Comparison of ENCODE assay signal across 7 cellular contexts in genomic region chr11:62664405-62665074, GRCh38. TPM values are rescaled to one million over a fixed set of nuclear protein-coding genes. Genes with fewer than 3 reads are reported as not detected.
DNase-seq lines count a peak whose midpoint lies in the region; ATAC-seq, FAIRE-seq and TF ChIP-seq lines count a peak whose summit lies in the region.

No MANE protein-coding gene starts in this region.

- H3K4me3 Mint-ChIP-seq in stimulated activated memory B cell treated with anti-CD40 and anti-IgM and Interleukin-4, amounts not matched to agents 10 μg/mL and 1 μg/mL and 100 μg/mL, for 72 hours = peak overlapping the region; percentile 98

- no peak for TF ChIP-seq CTCF in GM12865 (IDR thresholded peaks at IDR 0.05; ENCODE audit: insufficient read depth, low read depth, low read length, missing control alignments)
- TF ChIP-seq CTCF in HepG2 (CRISPR knock-in tag; IDR thresholded peaks at IDR 0.05) = no peak

- H3K79me2 ChIP-seq in HepG2 (ENCODE audit: insufficient read depth, low read length) = peaks cover 35% of the 10 kb centered on the region

- H2AFZ ChIP-seq in HepG2 (ENCODE audit: low read length) = no peak overlapping the region

- H3K27me3 ChIP-seq in HepG2 (ENCODE audit: control insufficient read depth in 1 of 2, insufficient read depth in 2 of 2, low read length in 2 of 2) = no peaks in the 10 kb centered on the region; a peak in 1 of 5 replicates

- H3K4me3 ChIP-seq in GM12865 (ENCODE audit: low read depth, low read length) (peak overlapping the region; percentile 94), HepG2 (replicated peaks in 1 of 3; ENCODE audit: insufficient read depth in 1 of 3, low read depth in 2 of 3, low read length in 3 of 3) (peak overlapping the region; percentile 69 to 97 (median 91))

- intact Hi-C loops in HepG2 (cut with micrococcal nuclease; ENCODE audit: unreplicated experiment) = no loop called here

- peaks cover 42% of the 10 kb centered on the region for H3K36me3 Mint-ChIP-seq in stimulated activated memory B cell treated with anti-CD40 and anti-IgM and Interleukin-4, amounts not matched to agents 10 μg/mL and 1 μg/mL and 100 μg/mL, for 72 hours

- POLR2A ChIA-PET in HepG2 (lab: Yijun Ruan, JAX) = interaction anchor here (0.7 to 4.5 kb wide), 40 partner anchors 10 to 271 kb away, joined by 3 to 186 read pairs (median 10); partner anchors contain the start of genes AHNAK, B3GAT3, EEF1G and GANAB

- in situ Hi-C loops in HepG2 (cut with HindIII; ENCODE audit: extremely low pct_ligation_motif_present, low pct_unique_long_range_greater_than_20kb) = no loop called here

- DNase-seq in GM12865 (ENCODE audit: low read depth) (peak; percentile 86), H4 (ENCODE audit: low spot score) (peak; percentile 38), LoVo (ENCODE audit: low spot score) (peak; percentile 55), SW480 (ENCODE audit: low spot score) (peak; percentile 78), cerebellum (ENCODE audit: low spot score) (peak; percentile 56), HepG2 (ENCODE audit: low spot score) (peak; percentile 64)

- no peak for TF ChIP-seq POLR2A in HepG2 (IDR thresholded peaks at IDR 0.05; ENCODE audit: insufficient read depth in 1 of 2, low read depth in 2 of 2, low read length in 2 of 2)

- TF ChIP-seq EP300 in HepG2 (IDR thresholded peaks at IDR 0.05; ENCODE audit: low read depth in 2 of 2, low read length in 2 of 2) = no peak
- TF ChIP-seq EP300 in HepG2 (CRISPR knock-in tag; IDR thresholded peaks at IDR 0.05; ENCODE audit: borderline replicate concordance) = no peak

- 6% methylated on average over 8 of the region's 36 CpGs for WGBS in HepG2 (ENCODE audit: low lambda C conversion rate)

- no peaks in the 10 kb centered on the region for H3K9me3 ChIP-seq in HepG2 (ENCODE audit: low read length)

- H3K4me1 ChIP-seq in HepG2 (ENCODE audit: insufficient read depth, low read length) = peaks cover 41% of the 10 kb centered on the region

- TF ChIP-seq RAD21 in HepG2 (CRISPR knock-in tag; IDR thresholded peaks at IDR 0.05) = no peak

- no peaks in the 10 kb centered on the region for H3K9me3 Mint-ChIP-seq in stimulated activated memory B cell treated with anti-CD40 and anti-IgM and Interleukin-4, amounts not matched to agents 10 μg/mL and 1 μg/mL and 100 μg/mL, for 72 hours

- H4K20me1 ChIP-seq in HepG2 (ENCODE audit: insufficient read depth, low read length) = no peaks in the 10 kb centered on the region; the same call in none of the 2 replicates

- CTCF ChIA-PET in HepG2 (lab: Yijun Ruan, JAX; ENCODE audit: low intra/inter-chr PET ratio, low total read pairs) = no interaction called here

- peak overlapping the region; percentile 84 for H3K27ac ChIP-seq in HepG2 (ENCODE audit: extremely low read length, insufficient read depth, low read length)

- peaks cover 40% of the 10 kb centered on the region for H3K4me1 Mint-ChIP-seq in stimulated activated memory B cell treated with anti-CD40 and anti-IgM and Interleukin-4, amounts not matched to agents 10 μg/mL and 1 μg/mL and 100 μg/mL, for 72 hours

- H3K4me2 ChIP-seq in HepG2 (ENCODE audit: low read depth, low read length) = peak overlapping the region; percentile 52

- FAIRE-seq in HepG2 (lab: Jason Lieb, UNC) = no peak

- no peaks in the 10 kb centered on the region for H3K27me3 Mint-ChIP-seq in stimulated activated memory B cell treated with anti-CD40 and anti-IgM and Interleukin-4, amounts not matched to agents 10 μg/mL and 1 μg/mL and 100 μg/mL, for 72 hours

- peak overlapping the region; percentile 91 for H3K9ac ChIP-seq in HepG2 (ENCODE audit: insufficient read depth, low read depth, low read length)

- peak overlapping the region; percentile 89 for H3K27ac Mint-ChIP-seq in stimulated activated memory B cell treated with anti-CD40 and anti-IgM and Interleukin-4, amounts not matched to agents 10 μg/mL and 1 μg/mL and 100 μg/mL, for 72 hours

- TSS peak; percentile 73 for BruUV-seq in HepG2 (replicated peaks; lab: Mats Ljungman, UMichigan)

- peak; percentile 62 for ATAC-seq in HepG2
- ATAC-seq in stimulated activated memory B cell treated with anti-CD40 and anti-IgM and Interleukin-4, amounts not matched to agents 10 μg/mL and 1 μg/mL and 100 μg/mL, for 72 hours = peak; percentile 66

- peaks cover 0 to 15% of the 10 kb centered on the region in 2 experiments; a peak in 2 of 5 replicates for H3K36me3 ChIP-seq in HepG2 (replicated peaks in 1 of 2; ENCODE audit: control insufficient read depth in 1 of 2, insufficient read depth in 2 of 2, low read length in 2 of 2)

RNA-seq across cellular contexts. Expression of gene C11orf98, which starts 0.5 kb away (rescaled TPM):
- total RNA-seq in H4 (2014; rRNA removed; shearing (Covaris generic)) = 100 and 130 TPM in 2 replicates
- total RNA-seq in cerebellum (14.1 TPM), HepG2 (2016; rRNA removed; fragmentation: Illumina TruSeq; extraction: Trizol) (91.8 and 109 TPM in 2 replicates)
- 79.2 and 81.2 TPM in 2 replicates for total RNA-seq in HepG2 (2016; cell fraction: cytosol; rRNA removed; fragmentation: Illumina TruSeq; extraction: Trizol; ENCODE audit: low read depth)
- 91.1 and 109 TPM in 2 replicates for total RNA-seq in HepG2 (2016; cell fraction: insoluble cytoplasmic fraction; rRNA removed; fragmentation: Illumina TruSeq; extraction: Trizol)
- 66.8 and 76.4 TPM in 2 replicates for total RNA-seq in HepG2 (2016; cell fraction: membrane; rRNA removed; fragmentation: Illumina TruSeq; extraction: Trizol)
- 45.9 TPM in 2 replicates for total RNA-seq in HepG2 (2016; cell fraction: nucleus; rRNA removed; fragmentation: Illumina TruSeq; extraction: Trizol)
- polyA plus RNA-seq in HepG2 (2011; rRNA removed) = 30.4 and 40.9 TPM in 2 replicates
- 41.3 and 44.4 TPM in 2 replicates for polyA plus RNA-seq in HepG2 (2011; cell fraction: cytosol; rRNA removed)
- 23.7 and 24.0 TPM in 2 replicates for polyA plus RNA-seq in HepG2 (2011; cell fraction: nucleus; rRNA removed)
- polyA plus RNA-seq in HepG2 (2012) = 45.7 and 50.5 TPM in 2 replicates
- polyA plus RNA-seq in HepG2 (2016; cell fraction: cytosol; fragmentation: Illumina TruSeq; extraction: Trizol; ENCODE audit: low read depth) = 117 TPM in 2 replicates
- 161 and 169 TPM in 2 replicates for polyA plus RNA-seq in HepG2 (2016; cell fraction: insoluble cytoplasmic fraction; fragmentation: Illumina TruSeq; extraction: Trizol; ENCODE audit: low read depth)
- polyA plus RNA-seq in HepG2 (2016; cell fraction: membrane; fragmentation: Illumina TruSeq; extraction: Trizol; ENCODE audit: low read depth) = 83.4 and 92.9 TPM in 2 replicates
- polyA plus RNA-seq in HepG2 (2016; cell fraction: nucleus; fragmentation: Illumina TruSeq; extraction: Trizol; ENCODE audit: insufficient read depth, low read depth) = 117 and 119 TPM in 2 replicates
- 3.7 and 10.5 TPM in 2 replicates for polyA minus RNA-seq in HepG2 (2011; rRNA and poly(A)+ RNA removed; ENCODE audit: low replicate concordance)
- polyA minus RNA-seq in HepG2 (2011; cell fraction: cytosol; rRNA and poly(A)+ RNA removed) = 3.7 and 7.3 TPM in 2 replicates
- polyA minus RNA-seq in HepG2 (2011; cell fraction: nucleus; rRNA and poly(A)+ RNA removed) = 2.6 and 10.4 TPM in 2 replicates

RNA-seq across cellular contexts. Expression of gene CSKMT, which starts 0.6 kb away (rescaled TPM):
- 7.0 and 8.4 TPM in 2 replicates for total RNA-seq in H4 (2014; rRNA removed; shearing (Covaris generic))
- 9.6 TPM for total RNA-seq in cerebellum
- 9.9 and 31.8 TPM in 2 replicates for total RNA-seq in HepG2 (2016; rRNA removed; fragmentation: Illumina TruSeq; extraction: Trizol)
- total RNA-seq in HepG2 (2016; cell fraction: cytosol; rRNA removed; fragmentation: Illumina TruSeq; extraction: Trizol; ENCODE audit: low read depth) = 286 and 306 TPM in 2 replicates
- total RNA-seq in HepG2 (2016; cell fraction: insoluble cytoplasmic fraction; rRNA removed; fragmentation: Illumina TruSeq; extraction: Trizol) = 11.3 and 30.0 TPM in 2 replicates
- total RNA-seq in HepG2 (2016; cell fraction: membrane; rRNA removed; fragmentation: Illumina TruSeq; extraction: Trizol) = 58.2 and 65.0 TPM in 2 replicates
- 63.6 and 74.4 TPM in 2 replicates for total RNA-seq in HepG2 (2016; cell fraction: nucleus; rRNA removed; fragmentation: Illumina TruSeq; extraction: Trizol)
- 7.6 and 9.8 TPM in 2 replicates for polyA plus RNA-seq in HepG2 (2011; rRNA removed)
- polyA plus RNA-seq in HepG2 (2011; cell fraction: cytosol; rRNA removed) = 8.3 and 12.4 TPM in 2 replicates
- 22.1 and 23.0 TPM in 2 replicates for polyA plus RNA-seq in HepG2 (2011; cell fraction: nucleus; rRNA removed)
- polyA plus RNA-seq in HepG2 (2012) = 7.5 and 10.7 TPM in 2 replicates
- polyA plus RNA-seq in HepG2 (2016; cell fraction: cytosol; fragmentation: Illumina TruSeq; extraction: Trizol; ENCODE audit: low read depth) = 15.4 and 18.0 TPM in 2 replicates
- polyA plus RNA-seq in HepG2 (2016; cell fraction: insoluble cytoplasmic fraction; fragmentation: Illumina TruSeq; extraction: Trizol; ENCODE audit: low read depth) = 4.0 and 4.7 TPM in 2 replicates
- polyA plus RNA-seq in HepG2 (2016; cell fraction: membrane; fragmentation: Illumina TruSeq; extraction: Trizol; ENCODE audit: low read depth) = 8.7 and 12.0 TPM in 2 replicates
- polyA plus RNA-seq in HepG2 (2016; cell fraction: nucleus; fragmentation: Illumina TruSeq; extraction: Trizol; ENCODE audit: insufficient read depth, low read depth) = 23.0 and 27.3 TPM in 2 replicates
- 38.2 and 71.6 TPM in 2 replicates for polyA minus RNA-seq in HepG2 (2011; rRNA and poly(A)+ RNA removed; ENCODE audit: low replicate concordance)
- 65.8 and 78.1 TPM in 2 replicates for polyA minus RNA-seq in HepG2 (2011; cell fraction: cytosol; rRNA and poly(A)+ RNA removed)
- 52.0 and 83.9 TPM in 2 replicates for polyA minus RNA-seq in HepG2 (2011; cell fraction: nucleus; rRNA and poly(A)+ RNA removed)

RNA-seq across cellular contexts. Expression of gene UQCC3, which starts 6.9 kb away (rescaled TPM):
- 9.1 and 12.2 TPM in 2 replicates for total RNA-seq in H4 (2014; rRNA removed; shearing (Covaris generic))
- total RNA-seq in cerebellum (3.1 TPM), HepG2 (2016; rRNA removed; fragmentation: Illumina TruSeq; extraction: Trizol) (12.1 and 16.0 TPM in 2 replicates)
- 18.2 and 29.1 TPM in 2 replicates for total RNA-seq in HepG2 (2016; cell fraction: cytosol; rRNA removed; fragmentation: Illumina TruSeq; extraction: Trizol; ENCODE audit: low read depth)
- 14.4 and 17.9 TPM in 2 replicates for total RNA-seq in HepG2 (2016; cell fraction: insoluble cytoplasmic fraction; rRNA removed; fragmentation: Illumina TruSeq; extraction: Trizol)
- total RNA-seq in HepG2 (2016; cell fraction: membrane; rRNA removed; fragmentation: Illumina TruSeq; extraction: Trizol) = 19.9 and 27.2 TPM in 2 replicates
- total RNA-seq in HepG2 (2016; cell fraction: nucleus; rRNA removed; fragmentation: Illumina TruSeq; extraction: Trizol) = 8.7 and 10.5 TPM in 2 replicates
- 7.7 and 8.4 TPM in 2 replicates for polyA plus RNA-seq in HepG2 (2011; rRNA removed)
- polyA plus RNA-seq in HepG2 (2011; cell fraction: cytosol; rRNA removed) = 10.8 and 13.4 TPM in 2 replicates
- polyA plus RNA-seq in HepG2 (2011; cell fraction: nucleus; rRNA removed) = 3.8 and 4.2 TPM in 2 replicates
- polyA plus RNA-seq in HepG2 (2012) = 5.2 and 6.0 TPM in 2 replicates
- polyA plus RNA-seq in HepG2 (2016; cell fraction: cytosol; fragmentation: Illumina TruSeq; extraction: Trizol; ENCODE audit: low read depth) = 18.1 and 34.3 TPM in 2 replicates
- polyA plus RNA-seq in HepG2 (2016; cell fraction: insoluble cytoplasmic fraction; fragmentation: Illumina TruSeq; extraction: Trizol; ENCODE audit: low read depth) = 11.1 and 11.2 TPM in 2 replicates
- polyA plus RNA-seq in HepG2 (2016; cell fraction: membrane; fragmentation: Illumina TruSeq; extraction: Trizol; ENCODE audit: low read depth) = 16.8 and 24.0 TPM in 2 replicates
- polyA plus RNA-seq in HepG2 (2016; cell fraction: nucleus; fragmentation: Illumina TruSeq; extraction: Trizol; ENCODE audit: insufficient read depth, low read depth) = 11.6 and 12.8 TPM in 2 replicates
- 3.1 and 9.7 TPM in 2 replicates for polyA minus RNA-seq in HepG2 (2011; rRNA and poly(A)+ RNA removed; ENCODE audit: low replicate concordance)
- 2.2 and 2.3 TPM in 2 replicates for polyA minus RNA-seq in HepG2 (2011; cell fraction: cytosol; rRNA and poly(A)+ RNA removed)
- 2.2 and 4.0 TPM in 2 replicates for polyA minus RNA-seq in HepG2 (2011; cell fraction: nucleus; rRNA and poly(A)+ RNA removed)

RNA-seq across cellular contexts. Expression of gene LBHD1, which starts 7.5 kb away (rescaled TPM):
- total RNA-seq in H4 (2014; rRNA removed; shearing (Covaris generic)) = 3.7 and 5.1 TPM in 2 replicates
- total RNA-seq in cerebellum (5.1 TPM), HepG2 (2016; rRNA removed; fragmentation: Illumina TruSeq; extraction: Trizol) (1.4 and 3.7 TPM in 2 replicates)
- 0.53 and 0.81 TPM in 2 replicates for total RNA-seq in HepG2 (2016; cell fraction: cytosol; rRNA removed; fragmentation: Illumina TruSeq; extraction: Trizol; ENCODE audit: low read depth)
- 1.00 and 3.4 TPM in 2 replicates for total RNA-seq in HepG2 (2016; cell fraction: insoluble cytoplasmic fraction; rRNA removed; fragmentation: Illumina TruSeq; extraction: Trizol)
- total RNA-seq in HepG2 (2016; cell fraction: membrane; rRNA removed; fragmentation: Illumina TruSeq; extraction: Trizol) = 1.1 and 1.6 TPM in 2 replicates
- total RNA-seq in HepG2 (2016; cell fraction: nucleus; rRNA removed; fragmentation: Illumina TruSeq; extraction: Trizol) = 6.2 and 8.7 TPM in 2 replicates
- polyA plus RNA-seq in HepG2 (2011; rRNA removed) = 3.2 and 3.6 TPM in 2 replicates
- 1.4 and 1.6 TPM in 2 replicates for polyA plus RNA-seq in HepG2 (2011; cell fraction: cytosol; rRNA removed)
- polyA plus RNA-seq in HepG2 (2011; cell fraction: nucleus; rRNA removed) = 9.9 and 12.9 TPM in 2 replicates
- polyA plus RNA-seq in HepG2 (2012) = 1.5 and 2.4 TPM in 2 replicates
- polyA plus RNA-seq in HepG2 (2016; cell fraction: cytosol; fragmentation: Illumina TruSeq; extraction: Trizol; ENCODE audit: low read depth) = 0.57 and 0.60 TPM in 2 replicates
- polyA plus RNA-seq in HepG2 (2016; cell fraction: insoluble cytoplasmic fraction; fragmentation: Illumina TruSeq; extraction: Trizol; ENCODE audit: low read depth) = 1.5 and 1.7 TPM in 2 replicates
- 0.63 and 1.1 TPM in 2 replicates for polyA plus RNA-seq in HepG2 (2016; cell fraction: membrane; fragmentation: Illumina TruSeq; extraction: Trizol; ENCODE audit: low read depth)
- 14.4 and 15.0 TPM in 2 replicates for polyA plus RNA-seq in HepG2 (2016; cell fraction: nucleus; fragmentation: Illumina TruSeq; extraction: Trizol; ENCODE audit: insufficient read depth, low read depth)
- polyA minus RNA-seq in HepG2 (2011; rRNA and poly(A)+ RNA removed; ENCODE audit: low replicate concordance) = 2.8 and 22.4 TPM in 2 replicates
- 1.4 TPM in 1 of 2 replicates, not detected in the other for polyA minus RNA-seq in HepG2 (2011; cell fraction: cytosol; rRNA and poly(A)+ RNA removed)
- 9.1 and 10.4 TPM in 2 replicates for polyA minus RNA-seq in HepG2 (2011; cell fraction: nucleus; rRNA and poly(A)+ RNA removed)

RNA-seq across cellular contexts. Expression of gene INTS5, which starts 11.4 kb away (rescaled TPM):
- total RNA-seq in H4 (2014; rRNA removed; shearing (Covaris generic)) = 14.5 and 16.0 TPM in 2 replicates
- 12.6 TPM for total RNA-seq in cerebellum
- 11.3 and 13.2 TPM in 2 replicates for total RNA-seq in HepG2 (2016; rRNA removed; fragmentation: Illumina TruSeq; extraction: Trizol)
- total RNA-seq in HepG2 (2016; cell fraction: cytosol; rRNA removed; fragmentation: Illumina TruSeq; extraction: Trizol; ENCODE audit: low read depth) = 1.1 TPM in 2 replicates
- total RNA-seq in HepG2 (2016; cell fraction: insoluble cytoplasmic fraction; rRNA removed; fragmentation: Illumina TruSeq; extraction: Trizol) = 11.6 and 12.7 TPM in 2 replicates
- total RNA-seq in HepG2 (2016; cell fraction: membrane; rRNA removed; fragmentation: Illumina TruSeq; extraction: Trizol) = 4.6 and 5.3 TPM in 2 replicates
- 5.4 and 7.6 TPM in 2 replicates for total RNA-seq in HepG2 (2016; cell fraction: nucleus; rRNA removed; fragmentation: Illumina TruSeq; extraction: Trizol)
- polyA plus RNA-seq in HepG2 (2011; rRNA removed) = 5.7 and 7.8 TPM in 2 replicates
- 5.2 and 5.9 TPM in 2 replicates for polyA plus RNA-seq in HepG2 (2011; cell fraction: cytosol; rRNA removed)
- polyA plus RNA-seq in HepG2 (2011; cell fraction: nucleus; rRNA removed) = 6.3 and 6.9 TPM in 2 replicates
- 5.8 and 6.4 TPM in 2 replicates for polyA plus RNA-seq in HepG2 (2012)
- polyA plus RNA-seq in HepG2 (2016; cell fraction: cytosol; fragmentation: Illumina TruSeq; extraction: Trizol; ENCODE audit: low read depth) = 0.68 and 0.79 TPM in 2 replicates
- polyA plus RNA-seq in HepG2 (2016; cell fraction: insoluble cytoplasmic fraction; fragmentation: Illumina TruSeq; extraction: Trizol; ENCODE audit: low read depth) = 7.9 and 10.2 TPM in 2 replicates
- 1.6 and 2.0 TPM in 2 replicates for polyA plus RNA-seq in HepG2 (2016; cell fraction: membrane; fragmentation: Illumina TruSeq; extraction: Trizol; ENCODE audit: low read depth)
- 5.0 and 5.2 TPM in 2 replicates for polyA plus RNA-seq in HepG2 (2016; cell fraction: nucleus; fragmentation: Illumina TruSeq; extraction: Trizol; ENCODE audit: insufficient read depth, low read depth)
- 27.9 and 57.6 TPM in 2 replicates for polyA minus RNA-seq in HepG2 (2011; rRNA and poly(A)+ RNA removed; ENCODE audit: low replicate concordance)
- polyA minus RNA-seq in HepG2 (2011; cell fraction: cytosol; rRNA and poly(A)+ RNA removed) = 3.9 and 5.6 TPM in 2 replicates
- 7.6 and 8.6 TPM in 2 replicates for polyA minus RNA-seq in HepG2 (2011; cell fraction: nucleus; rRNA and poly(A)+ RNA removed)

Comparison
In these comparisons a context has a peak if more than half of its experiments do, and no peak if none do; other contexts are left out.
1. Peak in every context shown above with its lines: DNase-seq, ATAC-seq, H3K4me3 ChIP-seq and H3K27ac ChIP-seq.